1 cellular context compared by ENCODE assay signal in the genomic region with DNA sequence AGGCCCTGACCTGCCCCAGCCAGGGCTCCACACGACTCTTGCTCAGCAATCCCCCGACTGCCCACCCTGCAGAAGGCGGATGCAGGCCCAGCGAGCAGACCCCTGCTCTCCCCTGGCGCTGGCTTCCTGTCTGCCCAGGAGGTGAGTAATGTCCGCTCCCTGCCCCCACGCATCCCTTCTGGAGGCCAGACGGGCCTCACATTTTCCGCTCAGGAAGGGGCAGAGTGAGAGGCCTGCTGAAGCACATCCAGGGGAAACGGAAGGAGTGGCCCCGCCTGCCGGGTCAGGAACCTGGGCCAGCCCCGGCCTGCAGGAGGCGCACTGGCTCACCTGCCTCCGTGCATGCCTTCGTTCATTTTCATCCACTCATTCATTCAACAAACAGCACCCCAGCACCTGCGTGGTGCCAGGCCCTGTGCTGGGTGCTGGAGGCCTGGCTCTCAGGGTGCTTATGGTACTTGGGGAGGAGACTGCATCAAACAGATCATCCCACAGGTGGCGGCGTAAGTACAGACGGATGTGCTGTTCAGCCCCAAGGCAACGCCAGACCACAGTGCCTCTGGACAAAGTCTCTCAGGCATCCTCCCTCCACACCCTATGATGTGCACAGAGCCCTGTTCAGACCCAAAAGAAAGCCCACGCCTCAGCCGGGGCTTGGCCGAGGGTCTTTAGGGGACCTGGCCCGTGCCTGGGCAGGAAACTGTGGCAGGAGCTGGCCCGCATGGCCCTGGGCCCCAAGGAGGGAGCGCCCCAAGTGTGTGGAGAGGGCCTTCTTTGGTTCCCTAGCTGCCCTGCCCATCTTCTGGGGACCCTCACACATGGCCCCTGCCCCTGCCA.
TF ChIP-seq lines count a peak whose summit lies in the region.

No MANE protein-coding gene starts in this region.

TF ChIP-seq in IMR-90, 13 proteins besides CTCF, POLR2A, EP300 and RAD21:
- TF ChIP-seq ELK1 (IDR thresholded peaks at IDR 0.05; ENCODE audit: borderline replicate concordance, low read depth, low read length) (no peak), MAFK (IDR thresholded peaks at IDR 0.05; ENCODE audit: low read depth, low read length) (no peak), MXI1 (IDR thresholded peaks at IDR 0.05; ENCODE audit: borderline replicate concordance, low read depth, low read length) (no peak), FOS (IDR thresholded peaks at IDR 0.05; ENCODE audit: low read depth, low read length) (peak; percentile 22; the same call in 1 of the 2 replicates), USF2 (IDR thresholded peaks at IDR 0.05; ENCODE audit: low read depth, low read length) (no peak), CEBPB (IDR thresholded peaks at IDR 0.05; ENCODE audit: low read depth, low read length) (no peak), SMC3 (IDR thresholded peaks at IDR 0.05; ENCODE audit: low read depth, low read length) (peak; percentile 15; the same call in 1 of the 2 replicates), MAZ (IDR thresholded peaks at IDR 0.05; ENCODE audit: borderline replicate concordance, low read depth, low read length) (peak; percentile 41; the same call in 1 of the 2 replicates)
